ENCODE assay signal across 14 cellular contexts in the genomic region with DNA sequence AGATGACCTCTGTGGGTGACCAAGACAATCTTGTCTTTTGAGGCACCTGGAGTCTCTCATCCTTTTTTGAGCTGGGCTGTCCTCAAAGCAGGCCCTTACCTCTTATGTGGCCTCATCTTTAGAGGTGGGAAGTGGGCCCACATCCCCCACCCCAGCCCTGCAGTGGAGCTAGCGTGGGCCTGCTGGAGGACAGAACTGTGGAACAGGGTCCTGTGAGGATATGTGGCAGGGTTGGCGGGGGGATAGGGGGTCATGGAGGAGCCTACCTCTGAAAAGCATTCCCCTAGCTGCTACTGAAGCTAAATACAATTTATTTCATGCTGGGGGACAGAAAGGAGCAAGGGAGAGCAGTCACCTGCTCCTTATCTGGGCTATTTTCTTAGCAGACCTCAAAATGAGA. TPM values are rescaled to one million over a fixed set of nuclear protein-coding genes. Genes with fewer than 3 reads are reported as not detected.
DNase-seq lines count a peak whose midpoint lies in the region; ATAC-seq and TF ChIP-seq lines count a peak whose summit lies in the region.
"Had no signal": no experiment of that assay in that cellular context is flagged by ENCODE, and none has a peak within 500 bp of the region (broad histone marks: within the 10 kb centered on the region; RNA-seq: fewer than 3 reads in every experiment).

No MANE protein-coding gene starts in this region.

- WGBS in heart right ventricle, 2 donors = 88 to 96% methylated on average over 2 of the region's 2 CpGs
- WGBS in right cardiac atrium = 98% methylated on average over 2 of the region's 2 CpGs

- H3K4me1 ChIP-seq in heart right ventricle = peaks cover 4 to 39% (median 24%) of the 10 kb centered on the region in 9 donors
- peaks cover 2% of the 10 kb centered on the region for H3K4me1 ChIP-seq in right cardiac atrium (ENCODE audit: control insufficient read depth, insufficient read depth, low read length)
- peaks cover 19% of the 10 kb centered on the region for H3K4me1 ChIP-seq in mucosa of stomach (ENCODE audit: control insufficient read depth, insufficient read depth, low read length)
- H3K4me1 ChIP-seq in foreskin keratinocyte = peaks cover 4% of the 10 kb centered on the region
- H3K4me1 ChIP-seq: A549 had no signal

- TF ChIP-seq CTCF in heart right ventricle (IDR thresholded peaks at IDR 0.05) (no peak), foreskin keratinocyte (conservative IDR thresholded peaks at IDR 0.05) (no peak)

- ATAC-seq in heart right ventricle (no peak), right cardiac atrium (no peak), foreskin keratinocyte (no peak)

- intact Hi-C loops in heart right ventricle (cut with DNase I) (no loop called here), right cardiac atrium (cut with DNase I) (no loop called here)

- H3K4me3 ChIP-seq in heart right ventricle (no peak overlapping the region), right cardiac atrium (ENCODE audit: low read length) (no peak overlapping the region), mucosa of stomach (ENCODE audit: low read length) (no peak overlapping the region)
- H3K4me3 ChIP-seq: A549, GM23248, lung, testis had no signal

- peak overlapping the region; percentile 33 for H3K9ac ChIP-seq in mucosa of stomach (ENCODE audit: low read length)
- H3K9ac ChIP-seq: GM23248 had no signal

- peak overlapping the region in 7 of 10 donors; percentile 2 to 52 (median 34) for H3K27ac ChIP-seq in heart right ventricle
- no peak overlapping the region for H3K27ac ChIP-seq in right cardiac atrium (ENCODE audit: low read length)
- H3K27ac ChIP-seq in foreskin keratinocyte = no peak overlapping the region
- H3K27ac ChIP-seq: A549, GM23248, neutrophil had no signal

- H3K36me3 ChIP-seq in heart right ventricle (peaks cover 0 to 38% (median 17%) of the 10 kb centered on the region in 9 donors), mucosa of stomach (ENCODE audit: control insufficient read depth, insufficient read depth, low read length) (no peaks in the 10 kb centered on the region)

- no peaks in the 10 kb centered on the region for H3K9me3 ChIP-seq in heart right ventricle
- H3K9me3 ChIP-seq in right cardiac atrium (ENCODE audit: control insufficient read depth, low read length) = no peaks in the 10 kb centered on the region
- no peaks in the 10 kb centered on the region for H3K9me3 ChIP-seq in mucosa of stomach (ENCODE audit: control insufficient read depth, low read length)
- H3K9me3 ChIP-seq: A549, neutrophil, testis had no signal

- H3K27me3 ChIP-seq in heart right ventricle = no peaks in the 10 kb centered on the region
- no peaks in the 10 kb centered on the region for H3K27me3 ChIP-seq in right cardiac atrium (ENCODE audit: control insufficient read depth, insufficient read depth)
- no peaks in the 10 kb centered on the region for H3K27me3 ChIP-seq in mucosa of stomach (ENCODE audit: control insufficient read depth, insufficient read depth, low read length)
- no peaks in the 10 kb centered on the region for H3K27me3 ChIP-seq in foreskin keratinocyte
- H3K27me3 ChIP-seq: testis had no signal

- DNase-seq in heart right ventricle = no peak
- DNase-seq in right cardiac atrium = no peak
- DNase-seq in SHP77 treated with DMSO at 0.1 percent for 48 hours (lab: John Stamatoyannopoulos, UW) = no peak
- DNase-seq in foreskin keratinocyte = no peak
- DNase-seq in GF-D8 (lab: John Stamatoyannopoulos, UW) = no peak
- DNase-seq: activated B cell treated with CpG ODN at 0.5 μM for 24 hours; activated naive CD4-positive, alpha-beta T cell treated with anti-CD3 and anti-CD28 coated beads for 36 hours; CD8-positive, alpha-beta T cell had no signal

RNA-seq across cellular contexts. Expression of a gene that starts 0.5 kb away (rescaled TPM):
- total RNA-seq in heart right ventricle (10 to 100 TPM in 7 of 10 donors, 1 to 10 TPM in 3; 5.2 to 67.7 (median 15.5) TPM), right cardiac atrium (10 to 100 TPM in 2 of 4 donors, 1 to 10 TPM in 2; 4.1 to 18.4 (median 9.6) TPM), foreskin keratinocyte (0.11 and 0.14 TPM in 2 replicates)
- polyA plus RNA-seq in heart right ventricle (10 to 100 TPM; 13.2 to 15.8 TPM), right cardiac atrium (24.6 TPM), foreskin keratinocyte (0.09 and 0.17 TPM in 2 replicates)
- total RNA-seq: GM23248 had no signal
- polyA plus RNA-seq: GM23248 had no signal

RNA-seq across cellular contexts. Expression of a gene that starts 8.7 kb away (rescaled TPM):
- total RNA-seq in heart right ventricle (100 to 1,000 TPM; 144 to 239 (median 170) TPM), right cardiac atrium (100 to 1,000 TPM; 141 to 203 (median 167) TPM), foreskin keratinocyte (42.7 and 44.0 TPM in 2 replicates)
- polyA plus RNA-seq in heart right ventricle (100 to 1,000 TPM in 1 of 2 donors, 10 to 100 TPM in 1; 93.8 to 167 TPM), right cardiac atrium (258 TPM), foreskin keratinocyte (60.8 and 61.5 TPM in 2 replicates)

RNA-seq across cellular contexts. Expression of a gene that starts 18.2 kb away (rescaled TPM):
- total RNA-seq in heart right ventricle (10 to 100 TPM; 13.3 to 24.0 (median 17.4) TPM), right cardiac atrium (10 to 100 TPM; 15.8 to 24.5 (median 19.7) TPM), foreskin keratinocyte (99.8 and 102 TPM in 2 replicates)
- polyA plus RNA-seq in heart right ventricle (10 to 100 TPM; 12.0 to 13.0 TPM), right cardiac atrium (11.6 TPM), foreskin keratinocyte (53.4 and 59.7 TPM in 2 replicates)

RNA-seq across cellular contexts. Expression of a gene that starts 46.0 kb away (rescaled TPM):
- 1 to 10 TPM in 4 of 10 donors, under 1 TPM in 6; 0.17 to 1.6 (median 0.82) TPM for total RNA-seq in heart right ventricle
- polyA plus RNA-seq in heart right ventricle = under 1 TPM; 0.59 to 0.74 TPM
- 1 to 10 TPM; 1.3 to 4.5 (median 3.2) TPM for total RNA-seq in right cardiac atrium
- 2.0 TPM for polyA plus RNA-seq in right cardiac atrium
- total RNA-seq in foreskin keratinocyte = 3.3 and 4.3 TPM in 2 replicates
- 4.3 and 5.6 TPM in 2 replicates for polyA plus RNA-seq in foreskin keratinocyte
- total RNA-seq: activated B cell treated with CpG ODN at 0.5 μM for 24 hours had no signal

Comparison
In these comparisons a context has a peak if more than half of its experiments do, and no peak if none do; other contexts are left out.
1. H3K27ac ChIP-seq: peak in heart right ventricle (7 of 10); none in right cardiac atrium (single experiment) and foreskin keratinocyte (single experiment).